In the genomic region with DNA sequence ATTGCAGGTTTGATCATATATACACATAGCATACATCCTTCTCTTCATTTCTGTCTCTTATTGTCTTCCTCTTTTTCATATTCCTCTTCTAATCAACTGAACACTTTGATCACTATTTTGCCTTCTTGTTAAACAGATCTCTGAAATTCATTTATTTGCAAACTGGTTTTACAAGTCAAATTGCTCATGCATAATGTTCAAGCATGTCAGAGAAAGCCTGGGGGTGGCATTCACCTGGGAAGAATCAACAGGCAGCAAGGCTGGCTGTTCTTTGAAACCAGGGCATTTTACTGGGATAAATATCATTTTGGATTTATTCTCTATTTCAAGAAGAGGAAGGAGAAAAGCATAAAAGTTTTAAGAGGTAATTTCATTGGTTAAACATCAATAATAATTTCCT, we compare ENCODE assay signal across 16 cellular contexts.
DNase-seq lines count a peak whose midpoint lies in the region; ATAC-seq, FAIRE-seq and TF ChIP-seq lines count a peak whose summit lies in the region.
"Had no signal": no experiment of that assay in that cellular context is flagged by ENCODE, and none has a peak within 500 bp of the region (broad histone marks: within the 10 kb centered on the region; RNA-seq: fewer than 3 reads in every experiment).

No MANE protein-coding gene starts in this region.

- CTCF ChIA-PET in mammary epithelial cell (lab: Charles Lee; ENCODE audit: low non-redundant PET) (no interaction called here), MCF 10A (lab: Yijun Ruan, JAX) (no interaction called here)

- FAIRE-seq in frontal cortex (lab: Jason Lieb, UNC) = no peak
- FAIRE-seq: H54 had no signal

- no peak overlapping the region for H3K27ac ChIP-seq in mammary epithelial cell (ENCODE audit: insufficient read depth, low read depth, low read length)
- peak overlapping the region; percentile 62 for H3K27ac ChIP-seq in VCaP
- no peak overlapping the region for H3K27ac ChIP-seq in foreskin keratinocyte
- H3K27ac ChIP-seq: BLaER1 treated with 17β-estradiol and CSF1 and Interleukin-3, amounts not matched to agents 10 nM and 100 nM; GM23248 had no signal

- H4K20me1 ChIP-seq in mammary epithelial cell (ENCODE audit: insufficient read depth, low read length) = no peaks in the 10 kb centered on the region
- H4K20me1 ChIP-seq: BLaER1 treated with 17β-estradiol and CSF1 and Interleukin-3, amounts not matched to agents 10 nM and 100 nM had no signal

- H3K9me3 Mint-ChIP-seq in MCF 10A (ENCODE audit: unreplicated experiment) (no peaks in the 10 kb centered on the region), type B pancreatic cell (peaks cover 5% of the 10 kb centered on the region)

- in situ Hi-C loops in mammary epithelial cell (cut with MboI; ENCODE audit: low sequenced_read_pairs in 2 of 2) = no loop called here

- ATAC-seq in foreskin keratinocyte = peak; percentile 59
- ATAC-seq: HCT116 had no signal

- no peak overlapping the region for H3K4me3 ChIP-seq in mammary epithelial cell (replicated peaks in 1 of 3; ENCODE audit: insufficient read depth in 1 of 3, low read depth in 2 of 3, low read length in 3 of 3)
- H3K4me3 ChIP-seq: BLaER1 treated with 17β-estradiol and CSF1 and Interleukin-3, amounts not matched to agents 10 nM and 100 nM; GM23248 had no signal

- no peaks in the 10 kb centered on the region for H3K27me3 ChIP-seq in mammary epithelial cell (ENCODE audit: insufficient read depth, low read length)
- H3K27me3 ChIP-seq in foreskin keratinocyte = no peaks in the 10 kb centered on the region
- H3K27me3 ChIP-seq: BLaER1 treated with 17β-estradiol and CSF1 and Interleukin-3, amounts not matched to agents 10 nM and 100 nM had no signal

- intact Hi-C loops in mammary epithelial cell (cut with micrococcal nuclease) (no loop called here), MCF 10A (cut with micrococcal nuclease) (no loop called here)

- no peak for TF ChIP-seq CTCF in mammary epithelial cell (conservative IDR thresholded peaks at IDR 0.05 in 1 of 2, IDR thresholded peaks at IDR 0.05 in 1 of 2; ENCODE audit: extremely low read depth in 1 of 2, insufficient read depth in 1 of 2, low read depth in 1 of 2, low read length in 2 of 2)
- no peak for TF ChIP-seq CTCF in MCF 10A (IDR thresholded peaks at IDR 0.05; ENCODE audit: unreplicated experiment)
- TF ChIP-seq CTCF in VCaP (conservative IDR thresholded peaks at IDR 0.05) = no peak
- peak; percentile 5 for TF ChIP-seq CTCF in foreskin keratinocyte (conservative IDR thresholded peaks at IDR 0.05)
- TF ChIP-seq CTCF in type B pancreatic cell (conservative IDR thresholded peaks at IDR 0.05) = no peak

- H3K4me1 ChIP-seq in mammary epithelial cell (ENCODE audit: insufficient read depth, low read length) (no peaks in the 10 kb centered on the region), foreskin keratinocyte (peaks cover 4% of the 10 kb centered on the region)
- H3K4me1 ChIP-seq: BLaER1 treated with 17β-estradiol and CSF1 and Interleukin-3, amounts not matched to agents 10 nM and 100 nM had no signal

- BruUV-seq in mammary epithelial cell (replicated peaks; lab: Mats Ljungman, UMichigan) = no TSS peak
- BruUV-seq in MCF 10A (replicated peaks; lab: Mats Ljungman, UMichigan) = no TSS peak

- no peaks in the 10 kb centered on the region for H3K79me2 ChIP-seq in mammary epithelial cell (ENCODE audit: insufficient read depth, low read length)

- POLR2A ChIA-PET in MCF 10A (lab: Yijun Ruan, JAX) = no interaction called here

- H3K9ac ChIP-seq in mammary epithelial cell (ENCODE audit: insufficient read depth, low read length) = no peak overlapping the region
- H3K9ac ChIP-seq: BLaER1 treated with 17β-estradiol and CSF1 and Interleukin-3, amounts not matched to agents 10 nM and 100 nM; GM23248 had no signal

- no peak overlapping the region for H2AFZ ChIP-seq in mammary epithelial cell (ENCODE audit: low read depth, low read length)
- H2AFZ ChIP-seq: GM23248 had no signal

- H3K9me3 ChIP-seq in mammary epithelial cell (replicated peaks; ENCODE audit: insufficient read depth, low read length) = no peaks in the 10 kb centered on the region
- H3K9me3 ChIP-seq: BLaER1 treated with 17β-estradiol and CSF1 and Interleukin-3, amounts not matched to agents 10 nM and 100 nM had no signal

- H3K4me3 Mint-ChIP-seq in MCF 10A (ENCODE audit: unreplicated experiment) (no peak overlapping the region), type B pancreatic cell (peak overlapping the region; percentile 32)
- H3K4me3 Mint-ChIP-seq: CD4-positive, alpha-beta T cell had no signal

- dilution Hi-C loops in mammary epithelial cell (cut with HindIII; ENCODE audit: low sequenced_read_pairs) = no loop called here

- H3K4me1 Mint-ChIP-seq in MCF 10A (ENCODE audit: insufficient read depth, unreplicated experiment) (no peaks in the 10 kb centered on the region), type B pancreatic cell (ENCODE audit: unreplicated experiment) (no peaks in the 10 kb centered on the region)

- no peaks in the 10 kb centered on the region for H3K36me3 ChIP-seq in mammary epithelial cell (ENCODE audit: insufficient read depth, low read length)
- H3K36me3 ChIP-seq: BLaER1 treated with 17β-estradiol and CSF1 and Interleukin-3, amounts not matched to agents 10 nM and 100 nM had no signal

- H3K4me2 ChIP-seq in mammary epithelial cell (ENCODE audit: insufficient read depth, low read depth, low read length) = no peak overlapping the region
- H3K4me2 ChIP-seq: BLaER1 treated with 17β-estradiol and CSF1 and Interleukin-3, amounts not matched to agents 10 nM and 100 nM had no signal

- H3K27ac Mint-ChIP-seq in MCF 10A (ENCODE audit: low read depth, unreplicated experiment) (no peak overlapping the region), type B pancreatic cell (peak overlapping the region; percentile 49)
- H3K27ac Mint-ChIP-seq: CD4-positive, alpha-beta T cell had no signal

- DNase-seq in mammary epithelial cell = peak; percentile 33
- no peak for DNase-seq in MCF 10A (ENCODE audit: unreplicated experiment)
- peak in 1 of 2 donors; percentile 55 for DNase-seq in foreskin keratinocyte
- DNase-seq in type B pancreatic cell (ENCODE audit: extremely low spot score, unreplicated experiment) = no peak
- no peak for DNase-seq in stimulated activated CD4-positive, alpha-beta T cell treated with anti-CD3 and anti-CD28 coated beads, Interleukin-4, amount 100 ng/mL, for 1 hour
- no peak for DNase-seq in SK-N-DZ (ENCODE audit: low spot score)
- no peak for DNase-seq in frontal cortex (ENCODE audit: low spot score in 2 of 2)
- DNase-seq: ACHN; Calu3; CD4-positive, alpha-beta T cell; DMS 273 treated with DMSO at 0.1 percent for 48 hours; GM23248 had no signal

- no peaks in the 10 kb centered on the region for H3K27me3 Mint-ChIP-seq in MCF 10A (ENCODE audit: insufficient read depth, unreplicated experiment)
- H3K27me3 Mint-ChIP-seq in type B pancreatic cell = no peaks in the 10 kb centered on the region
- H3K27me3 Mint-ChIP-seq: CD4-positive, alpha-beta T cell had no signal

- H3K36me3 Mint-ChIP-seq in MCF 10A (ENCODE audit: insufficient read depth, unreplicated experiment) = no peaks in the 10 kb centered on the region
- no peaks in the 10 kb centered on the region for H3K36me3 Mint-ChIP-seq in type B pancreatic cell
